Comparison of ENCODE assay signal across 8 cellular contexts in the genomic region with DNA sequence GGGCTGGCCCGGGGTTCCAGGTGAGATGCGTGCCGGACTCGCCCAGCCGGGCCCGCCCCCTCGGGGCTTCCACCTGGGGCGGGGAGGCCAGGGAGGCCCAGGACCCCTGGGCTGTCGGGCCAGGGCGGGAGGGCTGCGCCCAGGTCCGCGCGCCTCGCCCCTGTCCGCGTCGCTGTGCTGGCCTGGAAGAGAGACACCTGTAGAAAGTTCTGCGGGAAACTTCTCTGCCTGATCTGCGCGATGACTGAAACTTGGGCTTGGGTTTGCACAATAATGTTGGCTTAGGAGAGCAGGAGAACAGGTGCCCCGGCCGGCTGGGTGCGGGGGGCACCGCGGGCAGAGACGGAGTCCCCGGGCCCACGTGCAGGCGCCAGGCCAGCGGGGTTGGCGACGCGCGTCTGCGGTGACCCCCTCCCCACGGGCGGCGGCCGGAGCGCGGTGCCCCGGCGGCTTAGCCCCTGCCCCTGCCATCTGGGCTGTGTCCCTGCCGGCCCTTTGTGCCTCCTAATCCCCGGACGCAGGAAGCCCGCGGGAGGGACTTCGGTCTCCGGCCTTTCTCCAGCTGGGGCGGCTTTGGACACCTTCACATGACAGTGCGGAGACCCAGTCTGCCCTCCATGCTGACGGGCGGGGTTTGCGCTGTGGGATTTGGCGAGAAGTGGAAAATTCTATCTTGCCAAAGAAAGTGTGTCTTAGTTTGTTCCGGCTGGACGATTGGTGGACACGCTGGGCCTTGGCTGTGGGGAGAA. TPM values are rescaled to one million over a fixed set of nuclear protein-coding genes. Genes with fewer than 3 reads are reported as not detected.
DNase-seq lines count a peak whose midpoint lies in the region; ATAC-seq and TF ChIP-seq lines count a peak whose summit lies in the region.

No MANE protein-coding gene starts in this region.

- H3K4me1 ChIP-seq in esophagus squamous epithelium, result peaks cover 5 to 38% (median 11%) of the 10 kb centered on the region in 3 donors
- peaks cover 4% of the 10 kb centered on the region for H3K4me1 ChIP-seq in prostate gland (replicated peaks)

- ATAC-seq in stimulated activated naive CD8-positive, alpha-beta T cell treated with anti-CD3 and anti-CD28 coated beads, Interleukin-15, Interleukin-2, amounts not matched to agents 100 U/mL and 50 U/mL, for 24 hours, result no peak
- no peak for ATAC-seq in HG03139 (IDR thresholded peaks at IDR 0.05; ENCODE audit: unreplicated experiment)

- WGBS in esophagus squamous epithelium, 2 donors, result 0 to 4% methylated on average over 9 to 12 of the region's 60 CpGs
- under 1% methylated on average over 31 of the region's 60 CpGs for WGBS in prostate gland

- H3K27me3 ChIP-seq in esophagus squamous epithelium, result no peaks in the 10 kb centered on the region
- H3K27me3 ChIP-seq in prostate gland (replicated peaks; ENCODE audit: insufficient read depth), result no peaks in the 10 kb centered on the region

- no peaks in the 10 kb centered on the region for H3K9me3 Mint-ChIP-seq in stimulated activated naive CD8-positive, alpha-beta T cell treated with anti-CD3 and anti-CD28 coated beads, Interleukin-15, Interleukin-2, amounts not matched to agents 100 ng/mL and 50 ng/mL, for 24 hours

- H3K36me3 Mint-ChIP-seq in stimulated activated naive CD8-positive, alpha-beta T cell treated with anti-CD3 and anti-CD28 coated beads, Interleukin-15, Interleukin-2, amounts not matched to agents 100 ng/mL and 50 ng/mL, for 24 hours (ENCODE audit: low read depth), result peaks cover 16% of the 10 kb centered on the region

- no peak for TF ChIP-seq POLR2A in esophagus squamous epithelium (IDR thresholded peaks at IDR 0.05)
- TF ChIP-seq POLR2A in prostate gland (IDR thresholded peaks at IDR 0.05), result no peak

- peak overlapping the region; percentile 72 for H3K4me3 Mint-ChIP-seq in stimulated activated naive CD8-positive, alpha-beta T cell treated with anti-CD3 and anti-CD28 coated beads, Interleukin-15, Interleukin-2, amounts not matched to agents 100 ng/mL and 50 ng/mL, for 24 hours

- H3K27me3 Mint-ChIP-seq in stimulated activated naive CD8-positive, alpha-beta T cell treated with anti-CD3 and anti-CD28 coated beads, Interleukin-15, Interleukin-2, amounts not matched to agents 100 ng/mL and 50 ng/mL, for 24 hours, result peaks cover 2% of the 10 kb centered on the region

- intact Hi-C loops in esophagus squamous epithelium (cut with DNase I) (no loop called here), prostate gland (cut with DNase I) (no loop called here)

- H3K36me3 ChIP-seq in esophagus squamous epithelium (peaks cover 0 to 37% (median 0%) of the 10 kb centered on the region in 3 donors), prostate gland (no peaks in the 10 kb centered on the region)

- peak overlapping the region; percentile 76 to 97 (median 92) for H3K27ac ChIP-seq in esophagus squamous epithelium
- H3K27ac ChIP-seq in prostate gland, result peak overlapping the region; percentile 70 to 91

- peak overlapping the region; percentile 63 to 88 (median 78) for H3K4me3 ChIP-seq in esophagus squamous epithelium
- H3K4me3 ChIP-seq in prostate gland, result peak overlapping the region; percentile 59 to 74

- TF ChIP-seq CTCF in esophagus squamous epithelium (IDR thresholded peaks at IDR 0.05) (no peak), prostate gland (IDR thresholded peaks at IDR 0.05) (no peak)

- DNase-seq in stimulated activated naive CD8-positive, alpha-beta T cell treated with anti-CD3 and anti-CD28 coated beads, Interleukin-15, Interleukin-2, amounts not matched to agents 100 U/mL and 50 U/mL, for 24 hours, result no peak
- peak; percentile 63 for DNase-seq in RPMI8226
- DNase-seq in esophagus squamous epithelium (lab: John Stamatoyannopoulos, UW), result no peak
- no peak for DNase-seq in prostate gland (ENCODE audit: low spot score)
- no peak for DNase-seq in NCI-H1694 (lab: John Stamatoyannopoulos, UW)
- DNase-seq in hippocampal formation (lab: John Stamatoyannopoulos, UW), result no peak

- H3K4me1 Mint-ChIP-seq in stimulated activated naive CD8-positive, alpha-beta T cell treated with anti-CD3 and anti-CD28 coated beads, Interleukin-15, Interleukin-2, amounts not matched to agents 100 ng/mL and 50 ng/mL, for 24 hours (ENCODE audit: low read depth), result peaks cover 11% of the 10 kb centered on the region

- H3K27ac Mint-ChIP-seq in stimulated activated naive CD8-positive, alpha-beta T cell treated with anti-CD3 and anti-CD28 coated beads, Interleukin-15, Interleukin-2, amounts not matched to agents 100 ng/mL and 50 ng/mL, for 24 hours, result no peak overlapping the region

- H3K9me3 ChIP-seq in esophagus squamous epithelium, result no peaks in the 10 kb centered on the region
- H3K9me3 ChIP-seq in prostate gland, result no peaks in the 10 kb centered on the region

RNA-seq across cellular contexts. Expression of gene LLGL2, which starts 0.5 kb away (rescaled TPM):
- total RNA-seq in esophagus squamous epithelium, result 100 to 1,000 TPM in 1 of 4 donors, 10 to 100 TPM in 3; 40.0 to 101 (median 67.3) TPM
- 10 to 100 TPM; 43.0 to 65.3 TPM for total RNA-seq in prostate gland

RNA-seq across cellular contexts. Expression of gene TSEN54, which starts 9.7 kb away (rescaled TPM):
- 10 to 100 TPM; 18.3 to 33.2 (median 23.1) TPM for total RNA-seq in esophagus squamous epithelium
- 10 to 100 TPM; 45.9 to 56.2 TPM for total RNA-seq in prostate gland

RNA-seq across cellular contexts. Expression of gene CASKIN2, which starts 10.6 kb away (rescaled TPM):
- total RNA-seq in esophagus squamous epithelium (10 to 100 TPM in 3 of 4 donors, 1 to 10 TPM in 1; 9.5 to 12.2 (median 10.4) TPM), prostate gland (10 to 100 TPM; 16.0 to 35.8 TPM)
